In genomic region chr5:74766348-74766886, GRCh38 we compare ENCODE assay signal across 7 cellular contexts. TPM values are rescaled to one million over a fixed set of nuclear protein-coding genes. Genes with fewer than 3 reads are reported as not detected.
DNase-seq lines count a peak whose midpoint lies in the region; ATAC-seq, FAIRE-seq and TF ChIP-seq lines count a peak whose summit lies in the region.

No MANE protein-coding gene starts in this region.

- peak overlapping the region; percentile 98 for H3K27ac Mint-ChIP-seq in memory B cell

- H3K27me3 ChIP-seq in GM06990 (replicated peaks; ENCODE audit: control insufficient read depth, insufficient read depth, low read length) (no peaks in the 10 kb centered on the region), duodenal mucosa (ENCODE audit: control insufficient read depth in 1 of 2, insufficient read depth in 2 of 2, low read length in 2 of 2) (no peaks in the 10 kb centered on the region), upper lobe of right lung (no peaks in the 10 kb centered on the region)

- H3K4me1 ChIP-seq in duodenal mucosa (ENCODE audit: control insufficient read depth in 1 of 2, insufficient read depth in 2 of 2, low read length in 2 of 2), result peaks cover 13 to 25% of the 10 kb centered on the region in 2 donors
- H3K4me1 ChIP-seq in upper lobe of right lung, result peaks cover 21% of the 10 kb centered on the region

- ATAC-seq in GM21381 (IDR thresholded peaks at IDR 0.05; ENCODE audit: unreplicated experiment) (peak; percentile 36), memory B cell (ENCODE audit: low read depth) (peak; percentile 66), upper lobe of right lung (peak; percentile 70)

- peak overlapping the region; percentile 80 to 82 for H3K9ac ChIP-seq in duodenal mucosa (ENCODE audit: low read depth in 1 of 2, low read length in 2 of 2)

- intact Hi-C loops in upper lobe of right lung (cut with DNase I), result no loop called here

- H3K4me3 Mint-ChIP-seq in memory B cell, result peak overlapping the region; percentile 100

- no peaks in the 10 kb centered on the region for H3K27me3 Mint-ChIP-seq in memory B cell

- TF ChIP-seq CTCF in GM06990 (IDR thresholded peaks at IDR 0.05; ENCODE audit: insufficient read depth, low read length, poor library complexity, severe bottlenecking), result peak; percentile 42
- peak; percentile 48 for TF ChIP-seq CTCF in upper lobe of right lung (IDR thresholded peaks at IDR 0.05)

- H3K36me3 ChIP-seq in GM06990 (ENCODE audit: control insufficient read depth, insufficient read depth, low read length) (peaks cover 2% of the 10 kb centered on the region), duodenal mucosa (ENCODE audit: control insufficient read depth in 1 of 2, insufficient read depth in 2 of 2, low read length in 2 of 2) (peaks cover 21 to 34% of the 10 kb centered on the region in 2 donors), upper lobe of right lung (peaks cover 54% of the 10 kb centered on the region)

- no peaks in the 10 kb centered on the region for H3K9me3 Mint-ChIP-seq in memory B cell

- H3K4me1 Mint-ChIP-seq in memory B cell, result peaks cover 11% of the 10 kb centered on the region

- no peaks in the 10 kb centered on the region for H3K9me3 ChIP-seq in duodenal mucosa (ENCODE audit: control insufficient read depth in 1 of 2, low read length in 2 of 2)
- H3K9me3 ChIP-seq in upper lobe of right lung, result no peaks in the 10 kb centered on the region

- peaks cover 10% of the 10 kb centered on the region for H3K36me3 Mint-ChIP-seq in memory B cell

- peak overlapping the region; percentile 41 for H3K27ac ChIP-seq in duodenal mucosa (ENCODE audit: low read depth, low read length)
- H3K27ac ChIP-seq in upper lobe of right lung, result peak overlapping the region; percentile 86

- H3K4me3 ChIP-seq in GM06990 (replicated peaks; ENCODE audit: low read depth, low read length) (peak overlapping the region; percentile 91), duodenal mucosa (ENCODE audit: low read depth in 1 of 2, low read length in 2 of 2) (peak overlapping the region; percentile 84 to 92), upper lobe of right lung (peak overlapping the region; percentile 95)

- FAIRE-seq in HTR-8/SVneo (lab: Jason Lieb, UNC), result no peak

- peak; percentile 9 for DNase-seq in GM06990 (ENCODE audit: extremely low read depth, insufficient read length)
- peak; percentile 35 for DNase-seq in HTR-8/SVneo (ENCODE audit: insufficient read length, low spot score)
- peak; percentile 22 for DNase-seq in SK-N-DZ (ENCODE audit: low spot score)
- peak in 1 of 2 donors; percentile 46 for DNase-seq in memory B cell (ENCODE audit: low spot score in 2 of 2)
- no peak for DNase-seq in upper lobe of right lung

RNA-seq across cellular contexts. Expression of gene GFM2, which starts 0.5 kb away (rescaled TPM):
- polyA plus RNA-seq in SK-N-DZ (2014; cell fraction: cytosol; rRNA removed), result 72.9 and 73.6 TPM in 2 replicates
- 116 and 143 TPM in 2 replicates for polyA plus RNA-seq in SK-N-DZ (2014; cell fraction: nucleus; rRNA removed)
- 16.8 TPM for total RNA-seq in upper lobe of right lung

RNA-seq across cellular contexts. Expression of gene NSA2, which starts 0.6 kb away (rescaled TPM):
- polyA plus RNA-seq in SK-N-DZ (2014; cell fraction: cytosol; rRNA removed), result 143 and 152 TPM in 2 replicates
- 80.2 and 83.4 TPM in 2 replicates for polyA plus RNA-seq in SK-N-DZ (2014; cell fraction: nucleus; rRNA removed)
- 50.8 TPM for total RNA-seq in upper lobe of right lung
